ENCODE assay signal across 8 cellular contexts in genomic region chr1:156458181-156458503, GRCh38. TPM values are rescaled to one million over a fixed set of nuclear protein-coding genes. Genes with fewer than 3 reads are reported as not detected.
A peak's percentile ranks its signal among the peaks of the same experiment; 100 is the strongest.
DNase-seq lines count a peak whose midpoint lies in the region; ATAC-seq lines count a peak whose summit lies in the region.

No MANE protein-coding gene starts in this region.

- peak overlapping the region; percentile 100 for H3K27ac ChIP-seq in stomach smooth muscle (ENCODE audit: low read length)

- POLR2A ChIA-PET in activated CD4-positive, alpha-beta T cell treated with anti-CD3 and anti-CD28 coated beads, Interleukin-2, amount 10 ng/mL, durations not matched to agents 7 days and 5 days (lab: Charles Lee), result no interaction called here

- H3K27ac Mint-ChIP-seq in activated CD4-positive, alpha-beta T cell treated with anti-CD3 and anti-CD28 coated beads, Interleukin-2, amount 10 ng/mL, durations not matched to agents 7 days and 5 days, result peak overlapping the region; percentile 63
- H3K27ac Mint-ChIP-seq in T-helper 17 cell, result peak overlapping the region; percentile 99

- H3K36me3 ChIP-seq in stomach smooth muscle (ENCODE audit: control insufficient read depth in 2 of 2, insufficient read depth in 2 of 2, low read length in 2 of 2), result no peaks in the 10 kb centered on the region

- no peak overlapping the region for H3K4me3 ChIP-seq in stomach smooth muscle (ENCODE audit: low read length in 2 of 2)

- H3K9me3 Mint-ChIP-seq in activated CD4-positive, alpha-beta T cell treated with anti-CD3 and anti-CD28 coated beads, Interleukin-2, amount 10 ng/mL, durations not matched to agents 7 days and 5 days, result no peaks in the 10 kb centered on the region

- H3K4me1 Mint-ChIP-seq in activated CD4-positive, alpha-beta T cell treated with anti-CD3 and anti-CD28 coated beads, Interleukin-2, amount 10 ng/mL, durations not matched to agents 7 days and 5 days, result peaks cover 18% of the 10 kb centered on the region
- H3K4me1 Mint-ChIP-seq in T-helper 17 cell, result peaks cover 20% of the 10 kb centered on the region

- H3K4me1 ChIP-seq in stomach smooth muscle (ENCODE audit: control insufficient read depth, insufficient read depth, low read length), result peaks cover 22% of the 10 kb centered on the region

- CTCF ChIA-PET in activated CD4-positive, alpha-beta T cell treated with anti-CD3 and anti-CD28 coated beads, Interleukin-2, amount 10 ng/mL, durations not matched to agents 7 days and 5 days (lab: Charles Lee), result interaction anchor here (0.6 to 2.7 kb wide), 13 partner anchors 12 to 312 kb away, joined by 3 to 20 read pairs (median 5); partner anchors contain the start of gene MEF2D

- peaks cover 2% of the 10 kb centered on the region for H3K36me3 Mint-ChIP-seq in activated CD4-positive, alpha-beta T cell treated with anti-CD3 and anti-CD28 coated beads, Interleukin-2, amount 10 ng/mL, durations not matched to agents 7 days and 5 days (ENCODE audit: low read depth)
- H3K36me3 Mint-ChIP-seq in T-helper 17 cell (ENCODE audit: low read depth), result no peaks in the 10 kb centered on the region

- H3K27me3 Mint-ChIP-seq in activated CD4-positive, alpha-beta T cell treated with anti-CD3 and anti-CD28 coated beads, Interleukin-2, amount 10 ng/mL, durations not matched to agents 7 days and 5 days, result peaks cover 5% of the 10 kb centered on the region
- no peaks in the 10 kb centered on the region for H3K27me3 Mint-ChIP-seq in T-helper 17 cell

- no peak for DNase-seq in activated CD4-positive, alpha-beta T cell treated with anti-CD3 and anti-CD28 coated beads, Interleukin-2, amount 10 ng/mL, durations not matched to agents 7 days and 5 days
- no peak for DNase-seq in activated CD4-positive, alpha-beta T cell treated with anti-CD3 and anti-CD28 coated beads, Interleukin-2, amount 50 U/mL, for 4 hours
- DNase-seq in T-helper 17 cell (no peak), foreskin melanocyte (peak; percentile 55), ecto neural progenitor cell (ENCODE audit: low spot score) (no peak)

- no peak overlapping the region for H3K4me3 Mint-ChIP-seq in activated CD4-positive, alpha-beta T cell treated with anti-CD3 and anti-CD28 coated beads, Interleukin-2, amount 10 ng/mL, durations not matched to agents 7 days and 5 days
- peak overlapping the region; percentile 36 for H3K4me3 Mint-ChIP-seq in T-helper 17 cell

- H3K9me3 ChIP-seq in T-helper 17 cell (ENCODE audit: control insufficient read depth, low read length, poor library complexity, severe bottlenecking) (no peaks in the 10 kb centered on the region), stomach smooth muscle (ENCODE audit: control insufficient read depth in 2 of 2, low read length in 2 of 2) (no peaks in the 10 kb centered on the region)

- H3K27me3 ChIP-seq in stomach smooth muscle (ENCODE audit: control insufficient read depth in 1 of 2, insufficient read depth in 2 of 2, low read length in 2 of 2), result no peaks in the 10 kb centered on the region

- H3K9ac ChIP-seq in stomach smooth muscle (ENCODE audit: low read length in 2 of 2), result no peak overlapping the region

- ATAC-seq in T-helper 17 cell (no peak), HG03432 (IDR thresholded peaks at IDR 0.05; ENCODE audit: unreplicated experiment) (no peak), GM18861 (IDR thresholded peaks at IDR 0.05; ENCODE audit: unreplicated experiment) (no peak)

RNA-seq across cellular contexts. Expression of gene MEF2D, which starts 42.4 kb away (rescaled TPM):
- 10 to 100 TPM; 34.0 to 39.4 TPM for total RNA-seq in activated CD4-positive, alpha-beta T cell treated with anti-CD3 and anti-CD28 coated beads, Interleukin-2, amount 10 ng/mL, durations not matched to agents 7 days and 5 days
- 100 to 1,000 TPM; 142 to 157 TPM for total RNA-seq in T-helper 17 cell
